16 cellular contexts compared by ENCODE assay signal in the genomic region with DNA sequence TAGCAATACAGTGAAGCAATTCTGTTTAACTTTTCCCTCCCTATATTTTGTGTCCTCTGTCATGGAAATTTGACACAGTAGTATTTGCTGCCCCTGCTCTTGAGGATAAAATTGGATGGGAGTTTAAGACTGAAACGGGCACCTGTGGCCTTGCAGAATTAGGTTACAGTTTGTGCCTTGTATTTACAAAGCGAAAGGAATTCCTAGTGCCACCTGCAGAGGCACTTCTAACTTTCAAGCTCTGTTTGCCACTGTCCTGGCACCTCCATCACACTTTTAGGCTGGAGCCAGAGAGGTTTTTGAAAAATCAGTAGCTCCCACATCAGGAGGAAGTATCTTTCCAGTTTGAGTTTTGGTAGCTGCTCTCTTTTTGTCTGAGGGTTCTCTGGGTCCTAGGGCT. TPM values are rescaled to one million over a fixed set of nuclear protein-coding genes. Genes with fewer than 3 reads are reported as not detected.
DNase-seq lines count a peak whose midpoint lies in the region; ATAC-seq and TF ChIP-seq lines count a peak whose summit lies in the region.
"Had no signal": no experiment of that assay in that cellular context is flagged by ENCODE, and none has a peak within 500 bp of the region (broad histone marks: within the 10 kb centered on the region; RNA-seq: fewer than 3 reads in every experiment).

No MANE protein-coding gene starts in this region.

- intact Hi-C loops in uterus (cut with DNase I; ENCODE audit: low total_unique reads), result no loop called here

- H3K36me3 Mint-ChIP-seq in activated CD8-positive, alpha-beta memory T cell treated with anti-CD3 and anti-CD28 coated beads, Interleukin-2, amount 10 ng/mL, durations not matched to agents 7 days and 5 days, result peaks cover 24% of the 10 kb centered on the region
- peaks cover 6% of the 10 kb centered on the region for H3K36me3 Mint-ChIP-seq in T-helper 1 cell treated with Interleukin-12 subunit alpha and Interleukin-12 subunit beta and Interleukin-4 antibody, amounts not matched to agents 30 μg/mL and 1 μg/mL, for 36 hours (ENCODE audit: low read depth)
- H3K36me3 Mint-ChIP-seq in stimulated activated effector memory CD8-positive, alpha-beta T cell treated with anti-CD3 and anti-CD28 coated beads, Interleukin-12 subunit alpha, Interleukin-12 subunit beta, amount 100 ng/mL, for 72 hours, result peaks cover 5% of the 10 kb centered on the region

- H3K9me3 ChIP-seq in uterus, result no peaks in the 10 kb centered on the region
- H3K9me3 ChIP-seq: Caco-2 had no signal

- no peak for ATAC-seq in activated CD8-positive, alpha-beta memory T cell treated with anti-CD3 and anti-CD28 coated beads, Interleukin-2, amount 10 ng/mL, durations not matched to agents 7 days and 5 days
- ATAC-seq in HG03439 (IDR thresholded peaks at IDR 0.05; ENCODE audit: unreplicated experiment), result peak; percentile 11
- no peak for ATAC-seq in stimulated activated effector memory CD8-positive, alpha-beta T cell treated with anti-CD3 and anti-CD28 coated beads, Interleukin-12 subunit alpha, Interleukin-12 subunit beta, amount 100 ng/mL, for 72 hours
- no peak for ATAC-seq in GM21737 (IDR thresholded peaks at IDR 0.05; ENCODE audit: unreplicated experiment)
- ATAC-seq: K562 had no signal

- DNase-seq in activated CD8-positive, alpha-beta memory T cell treated with anti-CD3 and anti-CD28 coated beads, Interleukin-2, amount 10 ng/mL, durations not matched to agents 7 days and 5 days, result no peak
- no peak for DNase-seq in activated CD8-positive, alpha-beta memory T cell treated with anti-CD3 and anti-CD28 coated beads, Interleukin-2, amount 50 U/mL, for 48 hours
- no peak for DNase-seq in stimulated activated effector memory CD8-positive, alpha-beta T cell treated with anti-CD3 and anti-CD28 coated beads, Interleukin-12 subunit alpha, Interleukin-12 subunit beta, amount 100 ng/mL, for 72 hours (ENCODE audit: low spot score in 2 of 2)
- no peak for DNase-seq in uterus
- DNase-seq: AML-193, Caco-2, GOT3, NCI-H1105 treated with DMSO at 0.1 percent for 48 hours, NCI-H187 treated with DMSO at 0.1 percent for 48 hours, NCI-H524 had no signal

- H3K4me1 Mint-ChIP-seq in activated CD8-positive, alpha-beta memory T cell treated with anti-CD3 and anti-CD28 coated beads, Interleukin-2, amount 10 ng/mL, durations not matched to agents 7 days and 5 days, result peaks cover 59% of the 10 kb centered on the region
- H3K4me1 Mint-ChIP-seq in T-helper 1 cell treated with Interleukin-12 subunit alpha and Interleukin-12 subunit beta and Interleukin-4 antibody, amounts not matched to agents 30 μg/mL and 1 μg/mL, for 36 hours (ENCODE audit: low read depth), result peaks cover 35% of the 10 kb centered on the region
- peaks cover 32% of the 10 kb centered on the region for H3K4me1 Mint-ChIP-seq in stimulated activated effector memory CD8-positive, alpha-beta T cell treated with anti-CD3 and anti-CD28 coated beads, Interleukin-12 subunit alpha, Interleukin-12 subunit beta, amount 100 ng/mL, for 72 hours

- TF ChIP-seq CTCF in uterus (IDR thresholded peaks at IDR 0.05), result no peak

- H3K36me3 ChIP-seq in uterus, result no peaks in the 10 kb centered on the region

- peak overlapping the region; percentile 28 for H3K4me3 Mint-ChIP-seq in activated CD8-positive, alpha-beta memory T cell treated with anti-CD3 and anti-CD28 coated beads, Interleukin-2, amount 10 ng/mL, durations not matched to agents 7 days and 5 days
- no peak overlapping the region for H3K4me3 Mint-ChIP-seq in T-helper 1 cell treated with Interleukin-12 subunit alpha and Interleukin-12 subunit beta and Interleukin-4 antibody, amounts not matched to agents 30 μg/mL and 1 μg/mL, for 36 hours
- peak overlapping the region; percentile 38 for H3K4me3 Mint-ChIP-seq in stimulated activated effector memory CD8-positive, alpha-beta T cell treated with anti-CD3 and anti-CD28 coated beads, Interleukin-12 subunit alpha, Interleukin-12 subunit beta, amount 100 ng/mL, for 72 hours

- no peaks in the 10 kb centered on the region for H3K27me3 Mint-ChIP-seq in activated CD8-positive, alpha-beta memory T cell treated with anti-CD3 and anti-CD28 coated beads, Interleukin-2, amount 10 ng/mL, durations not matched to agents 7 days and 5 days
- H3K27me3 Mint-ChIP-seq in T-helper 1 cell treated with Interleukin-12 subunit alpha and Interleukin-12 subunit beta and Interleukin-4 antibody, amounts not matched to agents 30 μg/mL and 1 μg/mL, for 36 hours (ENCODE audit: low read depth), result no peaks in the 10 kb centered on the region

- H3K27ac Mint-ChIP-seq in activated CD8-positive, alpha-beta memory T cell treated with anti-CD3 and anti-CD28 coated beads, Interleukin-2, amount 10 ng/mL, durations not matched to agents 7 days and 5 days, result peak overlapping the region; percentile 98
- peak overlapping the region; percentile 88 for H3K27ac Mint-ChIP-seq in T-helper 1 cell treated with Interleukin-12 subunit alpha and Interleukin-12 subunit beta and Interleukin-4 antibody, amounts not matched to agents 30 μg/mL and 1 μg/mL, for 36 hours
- peak overlapping the region; percentile 80 for H3K27ac Mint-ChIP-seq in stimulated activated effector memory CD8-positive, alpha-beta T cell treated with anti-CD3 and anti-CD28 coated beads, Interleukin-12 subunit alpha, Interleukin-12 subunit beta, amount 100 ng/mL, for 72 hours

- H3K4me3 ChIP-seq in uterus, result no peak overlapping the region
- H3K4me3 ChIP-seq: K562 had no signal

- H3K27me3 ChIP-seq in uterus, result no peaks in the 10 kb centered on the region

- CTCF ChIA-PET in activated CD8-positive, alpha-beta memory T cell treated with anti-CD3 and anti-CD28 coated beads, Interleukin-2, amount 10 ng/mL, durations not matched to agents 7 days and 5 days (lab: Charles Lee), result interaction anchor here (0.7 to 6.8 kb wide), 10 partner anchors 10 to 849 kb away, joined by 3 to 121 read pairs (median 4); a partner anchor contains a TSS

- TF ChIP-seq POLR2A in uterus (IDR thresholded peaks at IDR 0.05), result no peak

- no peaks in the 10 kb centered on the region for H3K4me1 ChIP-seq in uterus

- no peaks in the 10 kb centered on the region for H3K9me3 Mint-ChIP-seq in activated CD8-positive, alpha-beta memory T cell treated with anti-CD3 and anti-CD28 coated beads, Interleukin-2, amount 10 ng/mL, durations not matched to agents 7 days and 5 days (ENCODE audit: low read depth)
- no peaks in the 10 kb centered on the region for H3K9me3 Mint-ChIP-seq in T-helper 1 cell treated with Interleukin-12 subunit alpha and Interleukin-12 subunit beta and Interleukin-4 antibody, amounts not matched to agents 30 μg/mL and 1 μg/mL, for 36 hours
- H3K9me3 Mint-ChIP-seq in stimulated activated effector memory CD8-positive, alpha-beta T cell treated with anti-CD3 and anti-CD28 coated beads, Interleukin-12 subunit alpha, Interleukin-12 subunit beta, amount 100 ng/mL, for 72 hours, result no peaks in the 10 kb centered on the region

- H3K27ac ChIP-seq in uterus, result no peak overlapping the region

RNA-seq across cellular contexts. Expression of a gene that starts 39.5 kb away (rescaled TPM):
- total RNA-seq in activated CD8-positive, alpha-beta memory T cell treated with anti-CD3 and anti-CD28 coated beads, Interleukin-2, amount 10 ng/mL, durations not matched to agents 7 days and 5 days, result 10 to 100 TPM; 23.4 to 25.3 TPM
- 1 to 10 TPM in 3 of 4 donors, under 1 TPM in 1; 0.29 to 4.3 (median 3.0) TPM for total RNA-seq in uterus
- total RNA-seq: Caco-2, M059J, SK-MEL-5 had no signal

Comparison
In these comparisons a context has a peak if more than half of its experiments do, and no peak if none do; other contexts are left out.
1. RNA of a gene that starts 39.5 kb away (total RNA-seq): 23.4 to 25.3 TPM in activated CD8-positive, alpha-beta memory T cell treated with anti-CD3 and anti-CD28 coated beads, Interleukin-2, amount 10 ng/mL, durations not matched to agents 7 days and 5 days; 0.29 to 4.3 TPM in uterus; every median in the first group is over 4 times any median in the second.
2. Peak in every context shown above with its lines, with median percentiles within 50 percentile points of each other: H3K27ac Mint-ChIP-seq.